ENCODE assay signal across 8 cellular contexts in the genomic region with DNA sequence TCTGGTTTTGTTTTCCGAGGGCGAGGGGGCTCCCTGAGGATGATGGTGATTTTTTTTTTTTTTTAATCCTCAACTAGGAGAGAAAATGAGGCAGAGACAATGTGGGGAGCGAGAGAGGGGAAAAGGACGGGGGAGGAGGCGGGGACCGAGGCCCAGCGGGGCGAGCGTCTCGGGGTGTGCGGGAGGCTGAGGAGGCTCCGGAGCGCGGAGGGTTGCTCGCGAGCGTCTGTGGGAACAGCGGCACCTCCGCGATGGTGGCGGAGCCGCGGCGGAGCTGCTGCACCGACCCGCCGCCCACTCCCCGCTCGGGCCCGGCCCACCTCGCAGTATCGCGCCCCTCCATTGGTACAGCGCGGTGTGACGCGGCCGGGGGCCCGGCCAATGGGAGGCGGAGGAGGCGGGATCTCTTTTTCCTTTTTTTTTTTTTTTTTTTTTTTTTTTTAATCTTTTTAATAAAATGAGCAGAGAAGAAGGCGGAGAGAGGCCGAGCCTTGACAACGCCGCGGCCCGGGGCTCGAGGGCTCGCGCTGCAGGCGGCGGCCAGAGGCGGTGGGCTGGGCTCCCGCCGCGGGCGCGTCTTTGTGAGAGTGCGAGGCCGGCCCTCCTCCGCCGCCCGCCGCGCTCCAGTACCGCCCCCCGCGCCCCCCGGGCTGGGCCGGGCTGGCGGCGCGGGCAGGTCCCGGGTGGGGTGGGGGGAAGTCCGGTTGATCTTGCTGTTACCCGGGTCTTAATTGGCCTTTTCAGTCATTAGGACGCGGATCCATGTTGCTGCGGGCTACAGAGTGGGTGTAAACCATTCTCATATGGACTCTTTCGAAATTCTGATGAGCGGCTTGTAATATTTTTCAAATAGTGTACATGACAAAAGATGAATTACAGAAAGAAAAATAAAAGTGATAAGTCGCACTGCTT. TPM values are rescaled to one million over a fixed set of nuclear protein-coding genes. Genes with fewer than 3 reads are reported as not detected.
A peak's percentile ranks its signal among the peaks of the same experiment; 100 is the strongest.
DNase-seq lines count a peak whose midpoint lies in the region; ATAC-seq, FAIRE-seq and TF ChIP-seq lines count a peak whose summit lies in the region.

A gene (minus strand): TSS at position 228 of the 912 bp plus-strand sequence.

- H3K9me3 Mint-ChIP-seq in T-cell = no peaks in the 10 kb centered on the region

- POLR2A ChIA-PET in T-cell (lab: Charles Lee) = interaction anchor here (0.5 to 0.7 kb wide), 2 partner anchors 213 to 1130 kb away, joined by 3 to 9 read pairs; no protein-coding TSS in a partner anchor

- peak; percentile 93 for FAIRE-seq in GM12892 (lab: Jason Lieb, UNC)

- DNase-seq in GM12892 (ENCODE audit: insufficient read length) (peak; percentile 97), NCI-H1417 (lab: John Stamatoyannopoulos, UW) (peak; percentile 95 to 97 (median 96)), T-cell (peak; percentile 76 to 99 (median 93)), adipocyte (ENCODE audit: low read depth) (peak; percentile 96), heart left ventricle (peak; percentile 94 to 98 (median 94)), posterior vena cava (ENCODE audit: low spot score) (peak; percentile 98), upper lobe of left lung (peak; percentile 93 to 99)

- H3K4me1 Mint-ChIP-seq in T-cell = peaks cover 41 to 50% (median 42%) of the 10 kb centered on the region in 3 donors

- H3K4me3 ChIP-seq in adipocyte (ENCODE audit: low read length) (peak within 1 kb of the TSS; percentile 89), heart left ventricle (peak within 1 kb of the TSS; percentile 49 to 90 (median 78)), upper lobe of left lung (peak within 1 kb of the TSS; percentile 62 to 84 (median 80))

- H3K9me3 ChIP-seq in adipocyte (ENCODE audit: control insufficient read depth, low read length) (no peaks in the 10 kb centered on the region), heart left ventricle (no peaks in the 10 kb centered on the region), upper lobe of left lung (no peaks in the 10 kb centered on the region)

- no peaks in the 10 kb centered on the region for H3K36me3 Mint-ChIP-seq in T-cell

- H3K27me3 Mint-ChIP-seq in T-cell = peaks cover 0 to 8% of the 10 kb centered on the region in 2 donors

- peak within 1 kb of the TSS; percentile 98 for H3K9ac ChIP-seq in adipocyte (ENCODE audit: low read length)

- no peaks in the 10 kb centered on the region for H3K36me3 ChIP-seq in adipocyte (ENCODE audit: control insufficient read depth, insufficient read depth, low read length, severe bottlenecking)
- no peaks in the 10 kb centered on the region for H3K36me3 ChIP-seq in heart left ventricle
- H3K36me3 ChIP-seq in upper lobe of left lung = no peaks in the 10 kb centered on the region

- peak; percentile 97 for TF ChIP-seq POLR2A in GM12892 (IDR thresholded peaks at IDR 0.05; ENCODE audit: low read depth, low read length)
- peak in 1 of 2 donors; percentile 95 for TF ChIP-seq POLR2A in heart left ventricle (IDR thresholded peaks at IDR 0.05)
- TF ChIP-seq POLR2A in upper lobe of left lung (IDR thresholded peaks at IDR 0.05) = peak in 3 of 4 donors; percentile 88 to 96 (median 93)

- peak in 3 of 12 donors; percentile 14 to 26 (median 25) for TF ChIP-seq CTCF in heart left ventricle (IDR thresholded peaks at IDR 0.05)
- peak in 3 of 6 experiments; percentile 24 to 30 (median 28) for TF ChIP-seq CTCF in upper lobe of left lung (IDR thresholded peaks at IDR 0.05)

- 0 to 1% (median 1%) methylated on average over 39 to 82 of the region's 82 CpGs for WGBS in heart left ventricle, 4 donors
- 0 to 1% methylated on average over 35 to 74 of the region's 82 CpGs for WGBS in upper lobe of left lung, 2 donors

- peak within 1 kb of the TSS; percentile 85 to 96 (median 94) for H3K27ac ChIP-seq in heart left ventricle
- H3K27ac ChIP-seq in upper lobe of left lung = peak within 1 kb of the TSS; percentile 92 to 97 (median 94)

- peak within 1 kb of the TSS; percentile 94 to 96 for H3K27ac Mint-ChIP-seq in T-cell

- intact Hi-C loops in heart left ventricle (cut with DNase I) = loop anchor here in 3 of 10 donors (2.0 to 5.0 kb wide), 2 partner anchors 31 to 40 kb away; no protein-coding TSS in a partner anchor
- intact Hi-C loops in posterior vena cava (cut with DNase I) = no loop called here

- H3K27me3 ChIP-seq in adipocyte (replicated peaks; ENCODE audit: control insufficient read depth, insufficient read depth, low read length) = no peaks in the 10 kb centered on the region
- no peaks in the 10 kb centered on the region for H3K27me3 ChIP-seq in heart left ventricle
- no peaks in the 10 kb centered on the region for H3K27me3 ChIP-seq in upper lobe of left lung

- H3K4me3 Mint-ChIP-seq in T-cell = peak within 1 kb of the TSS; percentile 85 to 93 (median 87)

- peak; percentile 93 for ATAC-seq in HG02763 (IDR thresholded peaks at IDR 0.05; ENCODE audit: unreplicated experiment)
- peak; percentile 96 to 98 (median 98) for ATAC-seq in T-cell (replicated peaks in 1 of 4)
- peak; percentile 98 to 99 (median 99) for ATAC-seq in heart left ventricle
- ATAC-seq in upper lobe of left lung (ENCODE audit: low FRiP score in 2 of 2) = peak; percentile 99

- peak in 1 of 4 donors; percentile 59 for TF ChIP-seq EP300 in upper lobe of left lung (IDR thresholded peaks at IDR 0.05)

- CTCF ChIA-PET in T-cell (lab: Charles Lee) = interaction anchor here in 1 of 2 donors (0.7 to 1.0 kb wide), 2 partner anchors 41 to 157 kb away, joined by 3 to 4 read pairs; no protein-coding TSS in a partner anchor

- H3K4me1 ChIP-seq in adipocyte (ENCODE audit: control insufficient read depth, insufficient read depth, low read length) (peaks cover 39% of the 10 kb centered on the region), heart left ventricle (peaks cover 0 to 59% (median 33%) of the 10 kb centered on the region in 12 donors), upper lobe of left lung (peaks cover 38 to 68% (median 45%) of the 10 kb centered on the region in 4 donors)

RNA-seq across cellular contexts. Expression of the gene that starts here (rescaled TPM):
- 17.9 TPM for polyA plus RNA-seq in GM12892 (2012; ENCODE audit: missing spikeins)
- total RNA-seq in T-cell (100 to 1,000 TPM in 3 of 5 donors, 10 to 100 TPM in 2; 85.1 to 116 (median 103) TPM), heart left ventricle (100 to 1,000 TPM in 8 of 9 donors, 10 to 100 TPM in 1; 65.9 to 236 (median 135) TPM), posterior vena cava (100 to 1,000 TPM in 1 of 2 donors, 10 to 100 TPM in 1; 94.9 to 116 TPM), upper lobe of left lung (100 to 1,000 TPM in 4 of 6 donors, 10 to 100 TPM in 2; 75.5 to 222 (median 104) TPM)
- polyA plus RNA-seq in heart left ventricle = 100 to 1,000 TPM in 1 of 2 donors, 10 to 100 TPM in 1; 53.5 to 120 TPM

Comparison
In these comparisons a context has a peak if more than half of its experiments do, and no peak if none do; other contexts are left out.
1. Peak in every context shown above with its lines: DNase-seq, ATAC-seq, H3K4me3 ChIP-seq and H3K27ac ChIP-seq.